Comparison of ENCODE assay signal across 8 cellular contexts in genomic region chr11:1548221-1549070, GRCh38. TPM values are rescaled to one million over a fixed set of nuclear protein-coding genes. Genes with fewer than 3 reads are reported as not detected.
DNase-seq lines count a peak whose midpoint lies in the region; ATAC-seq and TF ChIP-seq lines count a peak whose summit lies in the region.

No MANE protein-coding gene starts in this region.

- no peak overlapping the region for H3K4me2 ChIP-seq in Karpas-422 (ENCODE audit: low read depth, low read length, poor library complexity, severe bottlenecking)

- peaks cover 13 to 25% of the 10 kb centered on the region in 2 donors for H3K4me1 ChIP-seq in left lung
- H3K4me1 ChIP-seq in transverse colon = peaks cover 12 to 34% (median 31%) of the 10 kb centered on the region in 4 donors
- no peaks in the 10 kb centered on the region for H3K4me1 ChIP-seq in Karpas-422 (ENCODE audit: low read length)

- in situ Hi-C loops in transverse colon (cut with MboI; ENCODE audit: low pct_ligation_motif_present in 1 of 4, low pct_unique_long_range_greater_than_20kb in 1 of 4, low sequenced_read_pairs in 3 of 4) = no loop called here

- peaks cover 17 to 65% of the 10 kb centered on the region in 2 donors for H3K27me3 ChIP-seq in left lung
- peaks cover 26% of the 10 kb centered on the region for H3K27me3 ChIP-seq in transverse colon
- H3K27me3 ChIP-seq in Karpas-422 (ENCODE audit: low read length) = no peaks in the 10 kb centered on the region

- H4K20me1 ChIP-seq in Karpas-422 (ENCODE audit: insufficient read depth, low read depth, low read length) = peaks cover 15% of the 10 kb centered on the region; the same call in 1 of the 2 replicates

- TF ChIP-seq EP300 in transverse colon (IDR thresholded peaks at IDR 0.05; ENCODE audit: low read depth) = peak; percentile 62

- H2AFZ ChIP-seq in Karpas-422 (ENCODE audit: low read length) = no peak overlapping the region

- WGBS in transverse colon (ENCODE audit: low coverage in 1 of 2), 2 donors = 18% methylated on average over 32 of the region's 34 CpGs; no CpG with 5 or more reads in 1 of the 2 donors

- no peak overlapping the region for H3K9ac ChIP-seq in Karpas-422 (ENCODE audit: low read length)

- no peak for TF ChIP-seq CTCF in left lung (IDR thresholded peaks at IDR 0.05)
- no peak for TF ChIP-seq CTCF in transverse colon (IDR thresholded peaks at IDR 0.05)

- H3K36me3 ChIP-seq in left lung (no peaks in the 10 kb centered on the region), transverse colon (no peaks in the 10 kb centered on the region), Karpas-422 (ENCODE audit: insufficient read depth, low read length) (no peaks in the 10 kb centered on the region)

- intact Hi-C loops in left lung (cut with DNase I) = no loop called here
- intact Hi-C loops in transverse colon (cut with DNase I; ENCODE audit: low total_unique reads) = no loop called here

- peak overlapping the region; percentile 84 for H3K27ac ChIP-seq in cingulate gyrus (ENCODE audit: low read depth, low read length)
- H3K27ac ChIP-seq in left lung = peak overlapping the region in 1 of 2 donors; percentile 60
- peak overlapping the region; percentile 62 to 78 (median 72) for H3K27ac ChIP-seq in transverse colon
- H3K27ac ChIP-seq in Karpas-422 (ENCODE audit: low read length) = no peak overlapping the region

- no peaks in the 10 kb centered on the region for H3K79me2 ChIP-seq in Karpas-422 (ENCODE audit: low read length)

- peak; percentile 50 for DNase-seq in DMS153 treated with DMSO at 0.1 percent for 48 hours (lab: John Stamatoyannopoulos, UW; ENCODE audit: unreplicated experiment)
- peak; percentile 53 for DNase-seq in NCI-H2107 treated with DMSO at 0.1 percent for 48 hours (lab: John Stamatoyannopoulos, UW; ENCODE audit: unreplicated experiment)
- peak; percentile 83 to 87 for DNase-seq in left lung
- peak; percentile 87 for DNase-seq in transverse colon
- DNase-seq in NCI-H1092 treated with DMSO at 0.1 percent for 48 hours (lab: John Stamatoyannopoulos, UW) = no peak
- no peak for DNase-seq in Karpas-422
- DNase-seq in activated CD4-positive, alpha-beta T cell treated with anti-CD3 and anti-CD28 coated beads, Interleukin-2, amount 50 U/mL, for 1 hour = no peak

- H3K9me2 ChIP-seq in Karpas-422 (replicated peaks; ENCODE audit: insufficient read depth, low read length) = no peaks in the 10 kb centered on the region

- ATAC-seq in left lung = peak; percentile 81

- peak overlapping the region in 1 of 2 donors; percentile 18 for H3K4me3 ChIP-seq in left lung
- H3K4me3 ChIP-seq in transverse colon = peak overlapping the region in 2 of 4 donors; percentile 20 to 50
- H3K4me3 ChIP-seq in Karpas-422 (ENCODE audit: low read length) = no peak overlapping the region

- no peaks in the 10 kb centered on the region for H3K9me3 ChIP-seq in left lung
- no peaks in the 10 kb centered on the region for H3K9me3 ChIP-seq in transverse colon
- H3K9me3 ChIP-seq in Karpas-422 (ENCODE audit: low read length) = no peaks in the 10 kb centered on the region

- TF ChIP-seq POLR2A in transverse colon (IDR thresholded peaks at IDR 0.05) = peak; percentile 74

RNA-seq across cellular contexts. Expression of gene DUSP8, which starts 23.6 kb away (rescaled TPM):
- total RNA-seq in left lung = 10 to 100 TPM in 1 of 2 donors, 1 to 10 TPM in 1; 9.9 to 21.8 TPM
- 10 to 100 TPM; 13.3 to 31.8 (median 19.8) TPM for total RNA-seq in transverse colon
- total RNA-seq in Karpas-422 (2014; rRNA removed; shearing (Covaris generic); ENCODE audit: low replicate concordance) = not detected in 2 replicates

RNA-seq across cellular contexts. Expression of gene KRTAP5-1, which starts 36.6 kb away (rescaled TPM):
- total RNA-seq in left lung = not detected
- not detected for total RNA-seq in transverse colon
- not detected in 2 replicates for total RNA-seq in Karpas-422 (2014; rRNA removed; shearing (Covaris generic); ENCODE audit: low replicate concordance)

RNA-seq across cellular contexts. Expression of gene KRTAP5-2, which starts 49.6 kb away (rescaled TPM):
- total RNA-seq in left lung (not detected), transverse colon (not detected)
- not detected in 2 replicates for total RNA-seq in Karpas-422 (2014; rRNA removed; shearing (Covaris generic); ENCODE audit: low replicate concordance)

RNA-seq across cellular contexts. Expression of gene KRTAP5-3, which starts 59.8 kb away (rescaled TPM):
- total RNA-seq in left lung (not detected), transverse colon (not detected)
- not detected in 2 replicates for total RNA-seq in Karpas-422 (2014; rRNA removed; shearing (Covaris generic); ENCODE audit: low replicate concordance)

Comparison
In these comparisons a context has a peak if more than half of its experiments do, and no peak if none do; other contexts are left out.
1. DNase-seq: peak in DMS153 treated with DMSO at 0.1 percent for 48 hours (single experiment), NCI-H2107 treated with DMSO at 0.1 percent for 48 hours (single experiment), left lung (2 of 2) and transverse colon (single experiment); none in NCI-H1092 treated with DMSO at 0.1 percent for 48 hours (single experiment), Karpas-422 (single experiment) and activated CD4-positive, alpha-beta T cell treated with anti-CD3 and anti-CD28 coated beads, Interleukin-2, amount 50 U/mL, for 1 hour (single experiment).
2. RNA of gene DUSP8, which starts 23.6 kb away (total RNA-seq): 13.3 to 31.8 TPM in transverse colon and 9.9 to 21.8 TPM in left lung; not detected in Karpas-422; every median in the first group is over 10 times any median in the second.